Comparison of ENCODE assay signal across 21 cellular contexts in genomic region chr7:1747004-1747801, GRCh38.
"Had no signal": no experiment of that assay in that cellular context is flagged by ENCODE, and none has a peak within 500 bp of the region (broad histone marks: within the 10 kb centered on the region; RNA-seq: fewer than 3 reads in every experiment).

No MANE protein-coding gene starts in this region.

- DNase-seq: activated CD4-positive, alpha-beta T cell treated with anti-CD3 and anti-CD28 coated beads for 48 hours; activated CD4-positive, alpha-beta T cell treated with anti-CD3 and anti-CD28 coated beads, Interleukin-2, amount 50 U/mL, for 48 hours; activated CD4-positive, CD25-positive, alpha-beta regulatory T cell treated with anti-CD3 and anti-CD28 coated beads, Interleukin-2, amount 50 U/mL, for 72 hours; activated CD8-positive, alpha-beta memory T cell treated with anti-CD3 and anti-CD28 coated beads for 24 hours; activated effector memory CD4-positive, alpha-beta T cell treated with anti-CD3 and anti-CD28 coated beads, Interleukin-2, amount 50 U/mL, for 16 hours; activated naive CD4-positive, alpha-beta T cell treated with Interleukin-2 at 50 U/mL for 16 hours; activated T-cell treated with anti-CD3 and anti-CD28 coated beads, Interleukin-2, amount 50 U/mL, for 4 hours; Karpas-422; MM.1S; NCI-H1105 treated with DMSO at 0.1 percent for 48 hours; NCI-H1436 treated with DMSO at 0.1 percent for 48 hours; NCI-H187; NCI-H2081 treated with DMSO at 0.1 percent for 48 hours; NCI-H446; NCI-H524; RPMI8226; SHP77 treated with DMSO at 0.1 percent for 48 hours; T-helper 17 cell; T-helper 9 cell had no signal

- FAIRE-seq: astrocyte had no signal

- ATAC-seq: T-helper 17 cell, WTC11 had no signal
